ENCODE assay signal across 20 cellular contexts in genomic region chr4:81602853-81603252, GRCh38.
A peak's percentile ranks its signal among the peaks of the same experiment; 100 is the strongest.
DNase-seq lines count a peak whose midpoint lies in the region; ATAC-seq, FAIRE-seq and TF ChIP-seq lines count a peak whose summit lies in the region.
"Had no signal": no experiment of that assay in that cellular context is flagged by ENCODE, and none has a peak within 500 bp of the region (broad histone marks: within the 10 kb centered on the region; RNA-seq: fewer than 3 reads in every experiment).

No MANE protein-coding gene starts in this region.

- dilution Hi-C loops in IMR-90 (cut with HindIII; ENCODE audit: low sequenced_read_pairs, unreplicated experiment), result no loop called here

- H2BK12ac ChIP-seq in H1 (ENCODE audit: low read depth, low read length), result no peak overlapping the region

- H2BK120ac ChIP-seq in IMR-90 (ENCODE audit: low read depth, low read length), result no peak overlapping the region
- no peak overlapping the region for H2BK120ac ChIP-seq in H1 (replicated peaks; ENCODE audit: low read depth, low read length)

- H3K4ac ChIP-seq in IMR-90 (ENCODE audit: low read depth, low read length) (no peak overlapping the region), H1 (replicated peaks; ENCODE audit: insufficient read length, low read depth, low read length) (no peak overlapping the region)

- no peak for FAIRE-seq in A549 (lab: Jason Lieb, UNC)
- FAIRE-seq in H1 (lab: Jason Lieb, UNC), result no peak
- FAIRE-seq: A204.1, D721Med, G401.6, GM12891, GM19239 had no signal

- no peak overlapping the region for H3K18ac ChIP-seq in IMR-90 (ENCODE audit: low read depth, low read length)
- H3K18ac ChIP-seq in H1 (ENCODE audit: extremely low read depth, low read length), result no peak overlapping the region

- H3K27me3 ChIP-seq in IMR-90 (ENCODE audit: control insufficient read depth, insufficient read depth, low read length) (no peaks in the 10 kb centered on the region; the same call in 1 of the 2 replicates), H1 (replicated peaks in 1 of 4; ENCODE audit: control insufficient read depth in 3 of 4, extremely low read depth in 1 of 4, insufficient read depth in 3 of 4, low read length in 3 of 4) (no peaks in the 10 kb centered on the region)
- H3K27me3 ChIP-seq: BLaER1 treated with 17β-estradiol and CSF1 and Interleukin-3, amounts not matched to agents 10 nM and 100 nM had no signal

- H4K91ac ChIP-seq in IMR-90 (ENCODE audit: insufficient read depth, low read depth, low read length) (no peak overlapping the region), H1 (replicated peaks; ENCODE audit: insufficient read length, low read length) (no peak overlapping the region)

- H3K9ac ChIP-seq in IMR-90 (ENCODE audit: low read depth, low read length) (no peak overlapping the region), H1 (replicated peaks in 1 of 4; ENCODE audit: extremely low read depth in 1 of 4, low read depth in 3 of 4, low read length in 3 of 4) (no peak overlapping the region)
- H3K9ac ChIP-seq: BLaER1 treated with 17β-estradiol and CSF1 and Interleukin-3, amounts not matched to agents 10 nM and 100 nM had no signal

- H3K4me2 ChIP-seq in A549 (no peak overlapping the region), IMR-90 (ENCODE audit: low read depth, low read length) (no peak overlapping the region), H1 (ENCODE audit: insufficient read depth in 1 of 2, low read depth in 2 of 2, low read length in 2 of 2) (no peak overlapping the region)
- H3K4me2 ChIP-seq: BLaER1 treated with 17β-estradiol and CSF1 and Interleukin-3, amounts not matched to agents 10 nM and 100 nM had no signal

- no peak overlapping the region for H4K8ac ChIP-seq in IMR-90 (ENCODE audit: low read depth in 2 of 2, low read length in 2 of 2)
- H4K8ac ChIP-seq in H1 (ENCODE audit: extremely low read depth, insufficient read depth, low read length), result no peak overlapping the region

- no peak overlapping the region for H2BK5ac ChIP-seq in IMR-90 (ENCODE audit: low read depth, low read length, poor library complexity, severe bottlenecking)
- no peak overlapping the region for H2BK5ac ChIP-seq in H1 (ENCODE audit: low read depth, low read length)

- no peaks in the 10 kb centered on the region for H4K20me1 ChIP-seq in IMR-90 (ENCODE audit: insufficient read depth, low read length)
- H4K20me1 ChIP-seq in H1 (replicated peaks in 1 of 2; ENCODE audit: control insufficient read depth in 1 of 2, insufficient read depth in 2 of 2, low read length in 2 of 2), result no peaks in the 10 kb centered on the region
- H4K20me1 ChIP-seq: BLaER1 treated with 17β-estradiol and CSF1 and Interleukin-3, amounts not matched to agents 10 nM and 100 nM had no signal

- H3K9me1 ChIP-seq in IMR-90 (ENCODE audit: insufficient read depth, low read length), result no peaks in the 10 kb centered on the region

- no peak overlapping the region for H4K5ac ChIP-seq in IMR-90 (ENCODE audit: low read depth, low read length)
- no peak overlapping the region for H4K5ac ChIP-seq in H1 (ENCODE audit: insufficient read length, low read depth, low read length)

- H3K4me1 ChIP-seq in A549, result no peaks in the 10 kb centered on the region
- no peaks in the 10 kb centered on the region for H3K4me1 ChIP-seq in IMR-90 (ENCODE audit: control insufficient read depth, insufficient read depth, low read length)
- H3K4me1 ChIP-seq in H1 (replicated peaks in 1 of 4; ENCODE audit: control insufficient read depth in 3 of 4, insufficient read depth in 4 of 4, low read length in 3 of 4), result peaks cover 0 to 15% (median 3%) of the 10 kb centered on the region in 4 experiments; a peak in 2 of 7 replicates

- no peak overlapping the region for H3K23ac ChIP-seq in IMR-90 (ENCODE audit: low read depth, low read length)
- no peak overlapping the region for H3K23ac ChIP-seq in H1 (ENCODE audit: insufficient read length)

- TF ChIP-seq RAD21 in A549 (conservative IDR thresholded peaks at IDR 0.05 in 1 of 2, IDR thresholded peaks at IDR 0.05 in 1 of 2) (no peak), IMR-90 (IDR thresholded peaks at IDR 0.05; ENCODE audit: low read length) (no peak), H1 (IDR thresholded peaks at IDR 0.05 in 1 of 2, conservative IDR thresholded peaks at IDR 0.05 in 1 of 2; ENCODE audit: low read depth in 2 of 2, low read length in 2 of 2) (no peak)

- H2AK5ac ChIP-seq in IMR-90 (ENCODE audit: low read depth, low read length), result no peak overlapping the region
- no peak overlapping the region for H2AK5ac ChIP-seq in H1 (ENCODE audit: low read depth, low read length)

- no TSS peak for BruUV-seq in IMR-90 (replicated peaks; lab: Mats Ljungman, UMichigan)

- no peak overlapping the region for H2AK9ac ChIP-seq in IMR-90 (replicated peaks; ENCODE audit: low read depth, low read length, poor library complexity)

- H3K79me1 ChIP-seq in IMR-90 (ENCODE audit: low read depth in 1 of 2, low read length in 2 of 2) (no peaks in the 10 kb centered on the region), H1 (ENCODE audit: low read depth, low read length) (no peaks in the 10 kb centered on the region)

- TF ChIP-seq POLR2A in A549 (IDR thresholded peaks at IDR 0.05; ENCODE audit: low read length) (no peak), IMR-90 (IDR thresholded peaks at IDR 0.05; ENCODE audit: low read depth, low read length) (no peak), H1 (IDR thresholded peaks at IDR 0.05; ENCODE audit: control extremely low read depth in 1 of 2, low read depth in 2 of 2, low read length in 2 of 2) (no peak)

- intact Hi-C loops in IMR-90 (cut with micrococcal nuclease), result no loop called here

- TF ChIP-seq CTCF in A549 (IDR thresholded peaks at IDR 0.05) (no peak), IMR-90 (conservative IDR thresholded peaks at IDR 0.05; ENCODE audit: low read depth, low read length) (no peak), H1 (IDR thresholded peaks at IDR 0.05; ENCODE audit: control extremely low read depth in 1 of 3, insufficient read depth in 1 of 3, low read depth in 1 of 3, low read length in 3 of 3) (no peak)

- no peak overlapping the region for H2AFZ ChIP-seq in IMR-90 (replicated peaks; ENCODE audit: low read length, poor library complexity)
- H2AFZ ChIP-seq in H1 (ENCODE audit: low read length), result no peak overlapping the region

- no peak for DNase-seq in A549 (ENCODE audit: low read depth in 1 of 2, low spot score in 1 of 2)
- no peak for DNase-seq in IMR-90
- DNase-seq in H1 (ENCODE audit: low read depth in 1 of 2, low spot score in 2 of 2), result no peak
- DNase-seq in T-helper 1 cell, result no peak
- DNase-seq: 8988T; AML-193; Caco-2; Calu3; CD4-positive, alpha-beta T cell; CD8-positive, alpha-beta T cell; DMS79 treated with DMSO at 0.1 percent for 48 hours; GF-D8 had no signal

- H3K23me2 ChIP-seq in H1 (ENCODE audit: low read depth, low read length), result no peaks in the 10 kb centered on the region

- in situ Hi-C loops in IMR-90 (cut with MboI; ENCODE audit: low sequenced_read_pairs), result no loop called here

- no peak overlapping the region for H2BK20ac ChIP-seq in IMR-90 (ENCODE audit: low read depth, low read length)
- H2BK20ac ChIP-seq in H1 (ENCODE audit: low read length), result no peak overlapping the region

- POLR2A ChIA-PET in A549 (lab: Yijun Ruan, JAX) (no interaction called here), IMR-90 (lab: Charles Lee; ENCODE audit: unreplicated experiment) (no interaction called here), H1 (lab: Charles Lee; ENCODE audit: partially characterized antibody) (no interaction called here)

- H3K27ac ChIP-seq in A549, result no peak overlapping the region
- no peak overlapping the region for H3K27ac ChIP-seq in IMR-90 (ENCODE audit: insufficient read depth, low read length)
- no peak overlapping the region for H3K27ac ChIP-seq in H1 (ENCODE audit: low read depth, low read length)
- H3K27ac ChIP-seq: BLaER1 treated with 17β-estradiol and CSF1 and Interleukin-3, amounts not matched to agents 10 nM and 100 nM; C4-2B had no signal

- no peak overlapping the region for H3K4me3 ChIP-seq in A549
- H3K4me3 ChIP-seq in IMR-90 (ENCODE audit: insufficient read depth, low read depth, low read length), result no peak overlapping the region
- H3K4me3 ChIP-seq in H1 (ENCODE audit: extremely low read depth in 1 of 4, insufficient read depth in 2 of 4, low read depth in 3 of 4, low read length in 4 of 4), result no peak overlapping the region
- H3K4me3 ChIP-seq: BLaER1 treated with 17β-estradiol and CSF1 and Interleukin-3, amounts not matched to agents 10 nM and 100 nM had no signal

- H3K36me3 ChIP-seq in IMR-90 (ENCODE audit: control insufficient read depth, insufficient read depth, low read length) (no peaks in the 10 kb centered on the region), H1 (ENCODE audit: control insufficient read depth in 2 of 4, insufficient read depth in 4 of 4, low read length in 3 of 4) (no peaks in the 10 kb centered on the region; a peak in 1 of 8 replicates)
- H3K36me3 ChIP-seq: BLaER1 treated with 17β-estradiol and CSF1 and Interleukin-3, amounts not matched to agents 10 nM and 100 nM had no signal

- no peak for ATAC-seq in A549
- ATAC-seq in IMR-90 (ENCODE audit: low read depth), result no peak
- no peak for ATAC-seq in HG02938 (IDR thresholded peaks at IDR 0.05; ENCODE audit: unreplicated experiment)
- ATAC-seq: CD8-positive, alpha-beta T cell had no signal

- H3K79me2 ChIP-seq in H1 (ENCODE audit: control insufficient read depth in 1 of 2, insufficient read depth in 2 of 2, low read length in 2 of 2), result no peaks in the 10 kb centered on the region

- H2BK15ac ChIP-seq in IMR-90 (ENCODE audit: low read depth, low read length), result no peak overlapping the region
- H2BK15ac ChIP-seq in H1 (ENCODE audit: low read length), result no peak overlapping the region

- H3K9me3 ChIP-seq in A549 (no peaks in the 10 kb centered on the region), IMR-90 (ENCODE audit: control insufficient read depth, insufficient read depth, low read length) (no peaks in the 10 kb centered on the region), H1 (ENCODE audit: insufficient read depth in 2 of 2, low read depth in 1 of 2, low read length in 1 of 2) (no peaks in the 10 kb centered on the region; a peak in 1 of 4 replicates)
- H3K9me3 ChIP-seq: Caco-2 had no signal

- H3K56ac ChIP-seq in IMR-90 (ENCODE audit: extremely low read depth, insufficient read depth, low read length), result no peak overlapping the region
- H3K56ac ChIP-seq in H1 (replicated peaks; ENCODE audit: insufficient read length, low read depth, low read length), result no peak overlapping the region

- CTCF ChIA-PET in A549 (lab: Yijun Ruan, JAX), result no interaction called here
- CTCF ChIA-PET in IMR-90 (lab: Yijun Ruan, JAX), result no interaction called here
- CTCF ChIA-PET in H1 (lab: Charles Lee; ENCODE audit: partially characterized antibody), result no interaction called here

- TF ChIP-seq EP300 in A549 (IDR thresholded peaks at IDR 0.05), result no peak
- no peak for TF ChIP-seq EP300 in H1 (IDR thresholded peaks at IDR 0.05; ENCODE audit: borderline replicate concordance in 1 of 2, low read depth in 2 of 2, low read length in 2 of 2)

- no peak overlapping the region for H3K14ac ChIP-seq in IMR-90 (replicated peaks; ENCODE audit: low read depth, low read length)
- no peak overlapping the region for H3K14ac ChIP-seq in H1 (ENCODE audit: insufficient read length)

TF ChIP-seq in A549, 52 proteins besides CTCF, POLR2A, EP300 and RAD21 (continues in another document):
- peak; percentile 86 for TF ChIP-seq MAFK (IDR thresholded peaks at IDR 0.05; ENCODE audit: partially characterized antibody)

TF ChIP-seq in IMR-90, 13 proteins besides CTCF, POLR2A, EP300 and RAD21 (continues in another document):
- no peak for TF ChIP-seq RFX5 (IDR thresholded peaks at IDR 0.05; ENCODE audit: low read depth, low read length)

TF ChIP-seq in H1, 55 proteins besides CTCF, POLR2A, EP300 and RAD21 (continues in another document):
- no peak for TF ChIP-seq SP2 (IDR thresholded peaks at IDR 0.05; ENCODE audit: low read length)

Comparison
In these comparisons a context has a peak if more than half of its experiments do, and no peak if none do; other contexts are left out.
1. Of the 18 proteins assayed by ChIP-seq in both H1 and A549: peak only in H1: none; only in A549: none; in both: MAFK; in neither: 17.